ENCODE assay signal across 1 cellular context in the genomic region with DNA sequence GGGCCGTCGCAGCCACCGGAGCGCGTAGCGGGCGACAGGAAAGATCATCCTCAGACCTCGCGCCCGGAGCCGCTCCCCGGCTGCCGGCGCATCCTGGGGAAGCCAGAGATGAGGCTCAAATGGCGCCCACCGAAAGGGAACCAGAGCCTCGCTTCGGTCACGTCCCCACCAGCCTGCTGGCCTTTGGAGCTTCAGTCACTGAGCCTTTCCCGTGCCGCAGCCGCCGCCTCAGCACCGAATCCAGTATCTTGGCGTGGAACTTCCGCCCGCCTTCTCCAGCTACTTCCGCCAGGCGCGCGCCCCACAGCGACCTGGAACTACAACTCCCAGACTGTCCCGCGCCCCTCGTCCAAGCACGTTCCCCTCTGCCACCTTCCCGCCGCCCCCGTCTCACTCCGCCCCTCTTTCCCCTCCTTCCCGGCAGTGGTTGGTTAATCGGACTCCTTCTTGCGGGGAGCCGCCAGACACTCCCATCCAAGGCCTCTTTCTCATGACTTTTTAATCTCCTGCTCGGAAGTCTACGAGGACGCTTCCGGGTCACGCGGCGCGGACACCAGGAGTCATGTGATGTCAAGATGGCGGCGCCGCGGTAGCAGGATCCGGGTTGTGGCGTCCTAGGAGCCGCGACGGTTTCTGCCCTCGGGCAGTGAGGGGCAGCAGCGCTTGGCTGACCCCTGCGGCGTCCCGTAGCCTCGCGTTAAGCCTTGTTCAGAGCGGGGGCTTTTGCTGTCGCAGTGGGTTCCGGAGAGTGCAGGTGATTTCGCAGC.
TF ChIP-seq lines count a peak whose summit lies in the region.

A gene with protein sequence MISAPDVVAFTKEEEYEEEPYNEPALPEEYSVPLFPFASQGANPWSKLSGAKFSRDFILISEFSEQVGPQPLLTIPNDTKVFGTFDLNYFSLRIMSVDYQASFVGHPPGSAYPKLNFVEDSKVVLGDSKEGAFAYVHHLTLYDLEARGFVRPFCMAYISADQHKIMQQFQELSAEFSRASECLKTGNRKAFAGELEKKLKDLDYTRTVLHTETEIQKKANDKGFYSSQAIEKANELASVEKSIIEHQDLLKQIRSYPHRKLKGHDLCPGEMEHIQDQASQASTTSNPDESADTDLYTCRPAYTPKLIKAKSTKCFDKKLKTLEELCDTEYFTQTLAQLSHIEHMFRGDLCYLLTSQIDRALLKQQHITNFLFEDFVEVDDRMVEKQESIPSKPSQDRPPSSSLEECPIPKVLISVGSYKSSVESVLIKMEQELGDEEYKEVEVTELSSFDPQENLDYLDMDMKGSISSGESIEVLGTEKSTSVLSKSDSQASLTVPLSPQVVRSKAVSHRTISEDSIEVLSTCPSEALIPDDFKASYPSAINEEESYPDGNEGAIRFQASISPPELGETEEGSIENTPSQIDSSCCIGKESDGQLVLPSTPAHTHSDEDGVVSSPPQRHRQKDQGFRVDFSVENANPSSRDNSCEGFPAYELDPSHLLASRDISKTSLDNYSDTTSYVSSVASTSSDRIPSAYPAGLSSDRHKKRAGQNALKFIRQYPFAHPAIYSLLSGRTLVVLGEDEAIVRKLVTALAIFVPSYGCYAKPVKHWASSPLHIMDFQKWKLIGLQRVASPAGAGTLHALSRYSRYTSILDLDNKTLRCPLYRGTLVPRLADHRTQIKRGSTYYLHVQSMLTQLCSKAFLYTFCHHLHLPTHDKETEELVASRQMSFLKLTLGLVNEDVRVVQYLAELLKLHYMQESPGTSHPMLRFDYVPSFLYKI (plus strand): TSS at position 563 of the 767 bp plus-strand sequence. CDS start 497 bp downstream, outside the sequence.
A gene with protein sequence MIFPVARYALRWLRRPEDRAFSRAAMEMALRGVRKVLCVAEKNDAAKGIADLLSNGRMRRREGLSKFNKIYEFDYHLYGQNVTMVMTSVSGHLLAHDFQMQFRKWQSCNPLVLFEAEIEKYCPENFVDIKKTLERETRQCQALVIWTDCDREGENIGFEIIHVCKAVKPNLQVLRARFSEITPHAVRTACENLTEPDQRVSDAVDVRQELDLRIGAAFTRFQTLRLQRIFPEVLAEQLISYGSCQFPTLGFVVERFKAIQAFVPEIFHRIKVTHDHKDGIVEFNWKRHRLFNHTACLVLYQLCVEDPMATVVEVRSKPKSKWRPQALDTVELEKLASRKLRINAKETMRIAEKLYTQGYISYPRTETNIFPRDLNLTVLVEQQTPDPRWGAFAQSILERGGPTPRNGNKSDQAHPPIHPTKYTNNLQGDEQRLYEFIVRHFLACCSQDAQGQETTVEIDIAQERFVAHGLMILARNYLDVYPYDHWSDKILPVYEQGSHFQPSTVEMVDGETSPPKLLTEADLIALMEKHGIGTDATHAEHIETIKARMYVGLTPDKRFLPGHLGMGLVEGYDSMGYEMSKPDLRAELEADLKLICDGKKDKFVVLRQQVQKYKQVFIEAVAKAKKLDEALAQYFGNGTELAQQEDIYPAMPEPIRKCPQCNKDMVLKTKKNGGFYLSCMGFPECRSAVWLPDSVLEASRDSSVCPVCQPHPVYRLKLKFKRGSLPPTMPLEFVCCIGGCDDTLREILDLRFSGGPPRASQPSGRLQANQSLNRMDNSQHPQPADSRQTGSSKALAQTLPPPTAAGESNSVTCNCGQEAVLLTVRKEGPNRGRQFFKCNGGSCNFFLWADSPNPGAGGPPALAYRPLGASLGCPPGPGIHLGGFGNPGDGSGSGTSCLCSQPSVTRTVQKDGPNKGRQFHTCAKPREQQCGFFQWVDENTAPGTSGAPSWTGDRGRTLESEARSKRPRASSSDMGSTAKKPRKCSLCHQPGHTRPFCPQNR (minus strand): TSS at position 264 of the 767 bp plus-strand sequence. CDS start 216 bp downstream, at position 48.

TF ChIP-seq in HepG2, 621 proteins besides CTCF, POLR2A, EP300 and RAD21 (continued from another document and continues in another):
- no peak for TF ChIP-seq ZNF235 (CRISPR knock-in tag; IDR thresholded peaks at IDR 0.05; ENCODE audit: borderline replicate concordance)
- TF ChIP-seq ZNF382 (CRISPR knock-in tag; IDR thresholded peaks at IDR 0.05; ENCODE audit: borderline replicate concordance) = no peak
- TF ChIP-seq, protein P1, sequence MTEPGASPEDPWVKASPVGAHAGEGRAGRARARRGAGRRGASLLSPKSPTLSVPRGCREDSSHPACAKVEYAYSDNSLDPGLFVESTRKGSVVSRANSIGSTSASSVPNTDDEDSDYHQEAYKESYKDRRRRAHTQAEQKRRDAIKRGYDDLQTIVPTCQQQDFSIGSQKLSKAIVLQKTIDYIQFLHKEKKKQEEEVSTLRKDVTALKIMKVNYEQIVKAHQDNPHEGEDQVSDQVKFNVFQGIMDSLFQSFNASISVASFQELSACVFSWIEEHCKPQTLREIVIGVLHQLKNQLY (CRISPR knock-in tag; IDR thresholded peaks at IDR 0.05) = no peak
- peak; percentile 82 for TF ChIP-seq RBFOX2 (IDR thresholded peaks at IDR 0.05; ENCODE audit: low read depth, low read length)
- no peak for TF ChIP-seq SRSF9 (IDR thresholded peaks at IDR 0.05; ENCODE audit: borderline replicate concordance, insufficient read depth, low read depth, low read length, poor library complexity, severe bottlenecking)
- no peak for TF ChIP-seq ZNF30 (CRISPR knock-in tag; IDR thresholded peaks at IDR 0.05)
- TF ChIP-seq ZNF709 (CRISPR knock-in tag; IDR thresholded peaks at IDR 0.05) = peak; percentile 63; the same call in 1 of the 2 replicates
- TF ChIP-seq, protein P2, sequence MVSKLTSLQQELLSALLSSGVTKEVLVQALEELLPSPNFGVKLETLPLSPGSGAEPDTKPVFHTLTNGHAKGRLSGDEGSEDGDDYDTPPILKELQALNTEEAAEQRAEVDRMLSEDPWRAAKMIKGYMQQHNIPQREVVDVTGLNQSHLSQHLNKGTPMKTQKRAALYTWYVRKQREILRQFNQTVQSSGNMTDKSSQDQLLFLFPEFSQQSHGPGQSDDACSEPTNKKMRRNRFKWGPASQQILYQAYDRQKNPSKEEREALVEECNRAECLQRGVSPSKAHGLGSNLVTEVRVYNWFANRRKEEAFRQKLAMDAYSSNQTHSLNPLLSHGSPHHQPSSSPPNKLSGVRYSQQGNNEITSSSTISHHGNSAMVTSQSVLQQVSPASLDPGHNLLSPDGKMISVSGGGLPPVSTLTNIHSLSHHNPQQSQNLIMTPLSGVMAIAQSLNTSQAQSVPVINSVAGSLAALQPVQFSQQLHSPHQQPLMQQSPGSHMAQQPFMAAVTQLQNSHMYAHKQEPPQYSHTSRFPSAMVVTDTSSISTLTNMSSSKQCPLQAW (CRISPR knock-in tag; IDR thresholded peaks at IDR 0.05) = peak; percentile 68
- TF ChIP-seq ZFP62 (CRISPR knock-in tag; IDR thresholded peaks at IDR 0.05) = no peak
- TF ChIP-seq ZNF557 (CRISPR knock-in tag; IDR thresholded peaks at IDR 0.05) = no peak
- 0 out of 2 replicates have a peak, but pooled peaks have one; percentile 11 for TF ChIP-seq ZBTB42 (CRISPR knock-in tag; IDR thresholded peaks at IDR 0.05)
- TF ChIP-seq HNRNPLL (IDR thresholded peaks at IDR 0.05; ENCODE audit: low read depth, low read length, poor library complexity, severe bottlenecking) = peak; percentile 64
- TF ChIP-seq EED (CRISPR knock-in tag; IDR thresholded peaks at IDR 0.05) = peak; percentile 60; the same call in 1 of the 2 replicates
- TF ChIP-seq ZNF383 (CRISPR knock-in tag; IDR thresholded peaks at IDR 0.05; ENCODE audit: borderline replicate concordance) = no peak
- TF ChIP-seq JUND (CRISPR knock-in tag; IDR thresholded peaks at IDR 0.05) = no peak
- no peak for TF ChIP-seq ADNP (CRISPR knock-in tag; IDR thresholded peaks at IDR 0.05)
- no peak for TF ChIP-seq ZNF549 (CRISPR knock-in tag; IDR thresholded peaks at IDR 0.05)
- TF ChIP-seq MTA3 (CRISPR knock-in tag; IDR thresholded peaks at IDR 0.05) = no peak
- TF ChIP-seq PLRG1 (conservative IDR thresholded peaks at IDR 0.05) = no peak
- 0 out of 2 replicates have a peak, but pooled peaks have one; percentile 36 for TF ChIP-seq RFXAP (CRISPR knock-in tag; IDR thresholded peaks at IDR 0.05; ENCODE audit: borderline replicate concordance)
- TF ChIP-seq SALL1 (CRISPR knock-in tag; IDR thresholded peaks at IDR 0.05) = peak; percentile 64
- TF ChIP-seq CBX2 (IDR thresholded peaks at IDR 0.05; ENCODE audit: low read depth, low read length) = no peak
- no peak for TF ChIP-seq CBX2 (CRISPR knock-in tag; IDR thresholded peaks at IDR 0.05; ENCODE audit: low read depth)
- no peak; the same call in 1 of the 2 replicates for TF ChIP-seq RFX5 (IDR thresholded peaks at IDR 0.05; ENCODE audit: low read depth, low read length)
- TF ChIP-seq NCOA5 (CRISPR knock-in tag; IDR thresholded peaks at IDR 0.05) = no peak
- no peak; the same call in 1 of the 2 replicates for TF ChIP-seq BCL6 (CRISPR knock-in tag; IDR thresholded peaks at IDR 0.05)
- TF ChIP-seq ZNF160 (CRISPR knock-in tag; IDR thresholded peaks at IDR 0.05) = no peak
- TF ChIP-seq, protein P3, sequence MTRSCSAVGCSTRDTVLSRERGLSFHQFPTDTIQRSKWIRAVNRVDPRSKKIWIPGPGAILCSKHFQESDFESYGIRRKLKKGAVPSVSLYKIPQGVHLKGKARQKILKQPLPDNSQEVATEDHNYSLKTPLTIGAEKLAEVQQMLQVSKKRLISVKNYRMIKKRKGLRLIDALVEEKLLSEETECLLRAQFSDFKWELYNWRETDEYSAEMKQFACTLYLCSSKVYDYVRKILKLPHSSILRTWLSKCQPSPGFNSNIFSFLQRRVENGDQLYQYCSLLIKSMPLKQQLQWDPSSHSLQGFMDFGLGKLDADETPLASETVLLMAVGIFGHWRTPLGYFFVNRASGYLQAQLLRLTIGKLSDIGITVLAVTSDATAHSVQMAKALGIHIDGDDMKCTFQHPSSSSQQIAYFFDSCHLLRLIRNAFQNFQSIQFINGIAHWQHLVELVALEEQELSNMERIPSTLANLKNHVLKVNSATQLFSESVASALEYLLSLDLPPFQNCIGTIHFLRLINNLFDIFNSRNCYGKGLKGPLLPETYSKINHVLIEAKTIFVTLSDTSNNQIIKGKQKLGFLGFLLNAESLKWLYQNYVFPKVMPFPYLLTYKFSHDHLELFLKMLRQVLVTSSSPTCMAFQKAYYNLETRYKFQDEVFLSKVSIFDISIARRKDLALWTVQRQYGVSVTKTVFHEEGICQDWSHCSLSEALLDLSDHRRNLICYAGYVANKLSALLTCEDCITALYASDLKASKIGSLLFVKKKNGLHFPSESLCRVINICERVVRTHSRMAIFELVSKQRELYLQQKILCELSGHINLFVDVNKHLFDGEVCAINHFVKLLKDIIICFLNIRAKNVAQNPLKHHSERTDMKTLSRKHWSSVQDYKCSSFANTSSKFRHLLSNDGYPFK (CRISPR knock-in tag; IDR thresholded peaks at IDR 0.05; ENCODE audit: borderline replicate concordance) = peak; percentile 54; the same call in 1 of the 2 replicates
- TF ChIP-seq PHF20 (CRISPR knock-in tag; IDR thresholded peaks at IDR 0.05) = peak; percentile 99
- no peak; the same call in 1 of the 2 replicates for TF ChIP-seq WIZ (CRISPR knock-in tag; IDR thresholded peaks at IDR 0.05)
- peak; percentile 79 for TF ChIP-seq CREB1 (IDR thresholded peaks at IDR 0.05)
- peak; percentile 86 for TF ChIP-seq CREB1 (CRISPR knock-in tag; IDR thresholded peaks at IDR 0.05)
- TF ChIP-seq, protein P4, sequence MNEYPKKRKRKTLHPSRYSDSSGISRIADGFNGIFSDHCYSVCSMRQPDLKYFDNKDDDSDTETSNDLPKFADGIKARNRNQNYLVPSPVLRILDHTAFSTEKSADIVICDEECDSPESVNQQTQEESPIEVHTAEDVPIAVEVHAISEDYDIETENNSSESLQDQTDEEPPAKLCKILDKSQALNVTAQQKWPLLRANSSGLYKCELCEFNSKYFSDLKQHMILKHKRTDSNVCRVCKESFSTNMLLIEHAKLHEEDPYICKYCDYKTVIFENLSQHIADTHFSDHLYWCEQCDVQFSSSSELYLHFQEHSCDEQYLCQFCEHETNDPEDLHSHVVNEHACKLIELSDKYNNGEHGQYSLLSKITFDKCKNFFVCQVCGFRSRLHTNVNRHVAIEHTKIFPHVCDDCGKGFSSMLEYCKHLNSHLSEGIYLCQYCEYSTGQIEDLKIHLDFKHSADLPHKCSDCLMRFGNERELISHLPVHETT (CRISPR knock-in tag; conservative IDR thresholded peaks at IDR 0.05) = no peak; the same call in 1 of the 2 replicates
- no peak for TF ChIP-seq PAWR (CRISPR knock-in tag; IDR thresholded peaks at IDR 0.05; ENCODE audit: borderline replicate concordance)
- TF ChIP-seq ZNF24 (IDR thresholded peaks at IDR 0.05) = no peak
- TF ChIP-seq HDAC2 (CRISPR knock-in tag; IDR thresholded peaks at IDR 0.05) = peak; percentile 84
- TF ChIP-seq PHF21A (CRISPR knock-in tag; IDR thresholded peaks at IDR 0.05) = peak; percentile 53; the same call in 1 of the 2 replicates
- TF ChIP-seq ZNF124 (CRISPR knock-in tag; IDR thresholded peaks at IDR 0.05) = no peak
- TF ChIP-seq REPIN1 (CRISPR knock-in tag; IDR thresholded peaks at IDR 0.05; ENCODE audit: borderline replicate concordance, low read depth) = 0 out of 2 replicates have a peak, but pooled peaks have one; percentile 28
- TF ChIP-seq, protein P5, sequence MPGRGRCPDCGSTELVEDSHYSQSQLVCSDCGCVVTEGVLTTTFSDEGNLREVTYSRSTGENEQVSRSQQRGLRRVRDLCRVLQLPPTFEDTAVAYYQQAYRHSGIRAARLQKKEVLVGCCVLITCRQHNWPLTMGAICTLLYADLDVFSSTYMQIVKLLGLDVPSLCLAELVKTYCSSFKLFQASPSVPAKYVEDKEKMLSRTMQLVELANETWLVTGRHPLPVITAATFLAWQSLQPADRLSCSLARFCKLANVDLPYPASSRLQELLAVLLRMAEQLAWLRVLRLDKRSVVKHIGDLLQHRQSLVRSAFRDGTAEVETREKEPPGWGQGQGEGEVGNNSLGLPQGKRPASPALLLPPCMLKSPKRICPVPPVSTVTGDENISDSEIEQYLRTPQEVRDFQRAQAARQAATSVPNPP (CRISPR knock-in tag; IDR thresholded peaks at IDR 0.05) = no peak; the same call in 1 of the 2 replicates
- no peak; the same call in 1 of the 2 replicates for TF ChIP-seq ZNF205 (CRISPR knock-in tag; IDR thresholded peaks at IDR 0.05)
- TF ChIP-seq, protein P6, sequence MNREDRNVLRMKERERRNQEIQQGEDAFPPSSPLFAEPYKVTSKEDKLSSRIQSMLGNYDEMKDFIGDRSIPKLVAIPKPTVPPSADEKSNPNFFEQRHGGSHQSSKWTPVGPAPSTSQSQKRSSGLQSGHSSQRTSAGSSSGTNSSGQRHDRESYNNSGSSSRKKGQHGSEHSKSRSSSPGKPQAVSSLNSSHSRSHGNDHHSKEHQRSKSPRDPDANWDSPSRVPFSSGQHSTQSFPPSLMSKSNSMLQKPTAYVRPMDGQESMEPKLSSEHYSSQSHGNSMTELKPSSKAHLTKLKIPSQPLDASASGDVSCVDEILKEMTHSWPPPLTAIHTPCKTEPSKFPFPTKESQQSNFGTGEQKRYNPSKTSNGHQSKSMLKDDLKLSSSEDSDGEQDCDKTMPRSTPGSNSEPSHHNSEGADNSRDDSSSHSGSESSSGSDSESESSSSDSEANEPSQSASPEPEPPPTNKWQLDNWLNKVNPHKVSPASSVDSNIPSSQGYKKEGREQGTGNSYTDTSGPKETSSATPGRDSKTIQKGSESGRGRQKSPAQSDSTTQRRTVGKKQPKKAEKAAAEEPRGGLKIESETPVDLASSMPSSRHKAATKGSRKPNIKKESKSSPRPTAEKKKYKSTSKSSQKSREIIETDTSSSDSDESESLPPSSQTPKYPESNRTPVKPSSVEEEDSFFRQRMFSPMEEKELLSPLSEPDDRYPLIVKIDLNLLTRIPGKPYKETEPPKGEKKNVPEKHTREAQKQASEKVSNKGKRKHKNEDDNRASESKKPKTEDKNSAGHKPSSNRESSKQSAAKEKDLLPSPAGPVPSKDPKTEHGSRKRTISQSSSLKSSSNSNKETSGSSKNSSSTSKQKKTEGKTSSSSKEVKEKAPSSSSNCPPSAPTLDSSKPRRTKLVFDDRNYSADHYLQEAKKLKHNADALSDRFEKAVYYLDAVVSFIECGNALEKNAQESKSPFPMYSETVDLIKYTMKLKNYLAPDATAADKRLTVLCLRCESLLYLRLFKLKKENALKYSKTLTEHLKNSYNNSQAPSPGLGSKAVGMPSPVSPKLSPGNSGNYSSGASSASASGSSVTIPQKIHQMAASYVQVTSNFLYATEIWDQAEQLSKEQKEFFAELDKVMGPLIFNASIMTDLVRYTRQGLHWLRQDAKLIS (CRISPR knock-in tag; IDR thresholded peaks at IDR 0.05) = no peak
- TF ChIP-seq ZNF460 (CRISPR knock-in tag; IDR thresholded peaks at IDR 0.05; ENCODE audit: borderline replicate concordance) = no peak
